ENCODE assay signal across 1 cellular context in the genomic region with DNA sequence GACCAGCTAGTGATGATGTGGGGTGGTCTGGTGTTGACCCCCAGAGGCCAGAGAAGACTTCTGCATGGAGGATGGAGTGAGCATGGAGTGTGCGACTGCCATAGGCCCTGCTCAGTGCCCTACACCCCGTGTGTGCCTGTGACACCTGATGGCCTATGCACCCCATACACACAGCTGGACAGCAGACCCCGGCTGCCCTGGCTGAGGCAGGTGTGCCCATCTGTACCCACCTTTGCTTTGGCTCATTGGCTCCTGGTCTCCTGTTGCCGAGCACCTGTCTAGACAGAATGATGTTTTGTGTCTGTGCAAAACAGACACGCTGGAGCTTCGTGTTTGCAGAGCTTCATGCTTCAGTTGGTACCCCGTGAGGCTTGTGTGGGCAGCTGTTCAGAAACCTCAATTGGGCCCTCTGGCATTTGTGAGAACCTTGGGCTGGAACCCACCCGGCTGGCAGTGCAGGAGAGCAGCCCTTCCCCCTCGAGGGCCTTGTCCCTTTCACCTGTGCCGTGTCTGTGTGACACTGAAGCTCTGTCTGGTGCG.
TF ChIP-seq lines count a peak whose summit lies in the region.

No MANE protein-coding gene starts in this region.

TF ChIP-seq in GM23338, 12 proteins besides CTCF, POLR2A, EP300 and RAD21 (continued from another document):
- TF ChIP-seq, protein P1, sequence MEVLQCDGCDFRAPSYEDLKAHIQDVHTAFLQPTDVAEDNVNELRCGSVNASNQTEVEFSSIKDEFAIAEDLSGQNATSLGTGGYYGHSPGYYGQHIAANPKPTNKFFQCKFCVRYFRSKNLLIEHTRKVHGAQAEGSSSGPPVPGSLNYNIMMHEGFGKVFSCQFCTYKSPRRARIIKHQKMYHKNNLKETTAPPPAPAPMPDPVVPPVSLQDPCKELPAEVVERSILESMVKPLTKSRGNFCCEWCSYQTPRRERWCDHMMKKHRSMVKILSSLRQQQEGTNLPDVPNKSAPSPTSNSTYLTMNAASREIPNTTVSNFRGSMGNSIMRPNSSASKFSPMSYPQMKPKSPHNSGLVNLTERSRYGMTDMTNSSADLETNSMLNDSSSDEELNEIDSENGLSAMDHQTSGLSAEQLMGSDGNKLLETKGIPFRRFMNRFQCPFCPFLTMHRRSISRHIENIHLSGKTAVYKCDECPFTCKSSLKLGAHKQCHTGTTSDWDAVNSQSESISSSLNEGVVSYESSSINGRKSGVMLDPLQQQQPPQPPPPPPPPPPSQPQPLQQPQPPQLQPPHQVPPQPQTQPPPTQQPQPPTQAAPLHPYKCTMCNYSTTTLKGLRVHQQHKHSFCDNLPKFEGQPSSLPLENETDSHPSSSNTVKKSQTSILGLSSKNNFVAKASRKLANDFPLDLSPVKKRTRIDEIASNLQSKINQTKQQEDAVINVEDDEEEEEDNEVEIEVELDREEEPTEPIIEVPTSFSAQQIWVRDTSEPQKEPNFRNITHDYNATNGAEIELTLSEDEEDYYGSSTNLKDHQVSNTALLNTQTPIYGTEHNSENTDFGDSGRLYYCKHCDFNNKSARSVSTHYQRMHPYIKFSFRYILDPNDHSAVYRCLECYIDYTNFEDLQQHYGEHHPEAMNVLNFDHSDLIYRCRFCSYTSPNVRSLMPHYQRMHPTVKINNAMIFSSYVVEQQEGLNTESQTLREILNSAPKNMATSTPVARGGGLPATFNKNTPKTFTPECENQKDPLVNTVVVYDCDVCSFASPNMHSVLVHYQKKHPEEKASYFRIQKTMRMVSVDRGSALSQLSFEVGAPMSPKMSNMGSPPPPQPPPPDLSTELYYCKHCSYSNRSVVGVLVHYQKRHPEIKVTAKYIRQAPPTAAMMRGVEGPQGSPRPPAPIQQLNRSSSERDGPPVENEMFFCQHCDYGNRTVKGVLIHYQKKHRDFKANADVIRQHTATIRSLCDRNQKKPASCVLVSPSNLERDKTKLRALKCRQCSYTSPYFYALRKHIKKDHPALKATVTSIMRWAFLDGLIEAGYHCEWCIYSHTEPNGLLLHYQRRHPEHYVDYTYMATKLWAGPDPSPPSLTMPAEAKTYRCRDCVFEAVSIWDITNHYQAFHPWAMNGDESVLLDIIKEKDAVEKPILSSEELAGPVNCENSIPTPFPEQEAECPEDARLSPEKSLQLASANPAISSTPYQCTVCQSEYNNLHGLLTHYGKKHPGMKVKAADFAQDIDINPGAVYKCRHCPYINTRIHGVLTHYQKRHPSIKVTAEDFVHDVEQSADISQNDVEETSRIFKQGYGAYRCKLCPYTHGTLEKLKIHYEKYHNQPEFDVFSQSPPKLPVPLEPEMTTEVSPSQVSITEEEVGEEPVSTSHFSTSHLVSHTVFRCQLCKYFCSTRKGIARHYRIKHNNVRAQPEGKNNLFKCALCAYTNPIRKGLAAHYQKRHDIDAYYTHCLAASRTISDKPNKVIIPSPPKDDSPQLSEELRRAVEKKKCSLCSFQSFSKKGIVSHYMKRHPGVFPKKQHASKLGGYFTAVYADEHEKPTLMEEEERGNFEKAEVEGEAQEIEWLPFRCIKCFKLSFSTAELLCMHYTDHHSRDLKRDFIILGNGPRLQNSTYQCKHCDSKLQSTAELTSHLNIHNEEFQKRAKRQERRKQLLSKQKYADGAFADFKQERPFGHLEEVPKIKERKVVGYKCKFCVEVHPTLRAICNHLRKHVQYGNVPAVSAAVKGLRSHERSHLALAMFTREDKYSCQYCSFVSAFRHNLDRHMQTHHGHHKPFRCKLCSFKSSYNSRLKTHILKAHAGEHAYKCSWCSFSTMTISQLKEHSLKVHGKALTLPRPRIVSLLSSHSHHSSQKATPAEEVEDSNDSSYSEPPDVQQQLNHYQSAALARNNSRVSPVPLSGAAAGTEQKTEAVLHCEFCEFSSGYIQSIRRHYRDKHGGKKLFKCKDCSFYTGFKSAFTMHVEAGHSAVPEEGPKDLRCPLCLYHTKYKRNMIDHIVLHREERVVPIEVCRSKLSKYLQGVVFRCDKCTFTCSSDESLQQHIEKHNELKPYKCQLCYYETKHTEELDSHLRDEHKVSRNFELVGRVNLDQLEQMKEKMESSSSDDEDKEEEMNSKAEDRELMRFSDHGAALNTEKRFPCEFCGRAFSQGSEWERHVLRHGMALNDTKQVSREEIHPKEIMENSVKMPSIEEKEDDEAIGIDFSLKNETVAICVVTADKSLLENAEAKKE (CRISPR knock-in tag; IDR thresholded peaks at IDR 0.05) = no peak
- no peak for TF ChIP-seq ZNF114 (CRISPR knock-in tag; IDR thresholded peaks at IDR 0.05)
- no peak for TF ChIP-seq JUNB (IDR thresholded peaks at IDR 0.05; ENCODE audit: unreplicated experiment)
- TF ChIP-seq ZNF331 (CRISPR knock-in tag; IDR thresholded peaks at IDR 0.05; ENCODE audit: low read depth) = no peak
- no peak for TF ChIP-seq POLR2AphosphoS5 (IDR thresholded peaks at IDR 0.05; ENCODE audit: low read depth)
- TF ChIP-seq NANOG (IDR thresholded peaks at IDR 0.05; ENCODE audit: borderline replicate concordance) = no peak
TF ChIP-seq in GM23338: peak in this region for 0.
